1 cellular context compared by ENCODE assay signal in the genomic region with DNA sequence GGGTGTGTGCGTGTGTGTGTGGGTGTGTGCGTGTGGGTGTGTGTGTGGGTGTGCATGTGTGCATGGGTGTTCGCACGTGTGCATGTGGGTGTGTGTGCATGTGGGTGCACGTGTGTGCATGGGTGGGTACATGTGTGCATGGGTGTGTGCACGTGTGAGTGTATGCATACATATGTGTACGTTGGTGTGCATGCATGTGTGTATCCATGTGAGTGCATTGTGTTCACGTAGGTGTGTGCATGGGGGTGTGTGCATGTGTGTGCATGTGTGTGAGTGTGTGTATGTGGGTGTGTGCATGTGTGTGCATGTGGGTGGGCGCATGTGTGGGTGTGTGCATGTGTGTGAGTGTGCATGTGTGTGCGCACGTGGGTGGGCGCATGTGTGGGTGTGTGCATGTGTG.
TF ChIP-seq lines count a peak whose summit lies in the region.

No MANE protein-coding gene starts in this region.

TF ChIP-seq in HepG2, 621 proteins besides CTCF, POLR2A, EP300 and RAD21:
- TF ChIP-seq, protein P1, sequence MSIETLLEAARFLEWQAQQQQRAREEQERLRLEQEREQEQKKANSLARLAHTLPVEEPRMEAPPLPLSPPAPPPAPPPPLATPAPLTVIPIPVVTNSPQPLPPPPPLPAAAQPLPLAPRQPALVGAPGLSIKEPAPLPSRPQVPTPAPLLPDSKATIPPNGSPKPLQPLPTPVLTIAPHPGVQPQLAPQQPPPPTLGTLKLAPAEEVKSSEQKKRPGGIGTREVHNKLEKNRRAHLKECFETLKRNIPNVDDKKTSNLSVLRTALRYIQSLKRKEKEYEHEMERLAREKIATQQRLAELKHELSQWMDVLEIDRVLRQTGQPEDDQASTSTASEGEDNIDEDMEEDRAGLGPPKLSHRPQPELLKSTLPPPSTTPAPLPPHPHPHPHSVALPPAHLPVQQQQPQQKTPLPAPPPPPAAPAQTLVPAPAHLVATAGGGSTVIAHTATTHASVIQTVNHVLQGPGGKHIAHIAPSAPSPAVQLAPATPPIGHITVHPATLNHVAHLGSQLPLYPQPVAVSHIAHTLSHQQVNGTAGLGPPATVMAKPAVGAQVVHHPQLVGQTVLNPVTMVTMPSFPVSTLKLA (IDR thresholded peaks at IDR 0.05), result peak; percentile 98
- TF ChIP-seq ZNF460 (CRISPR knock-in tag; IDR thresholded peaks at IDR 0.05; ENCODE audit: borderline replicate concordance) (no peak), ZNF20 (CRISPR knock-in tag; IDR thresholded peaks at IDR 0.05) (no peak)
